12 cellular contexts compared by ENCODE assay signal in the genomic region with DNA sequence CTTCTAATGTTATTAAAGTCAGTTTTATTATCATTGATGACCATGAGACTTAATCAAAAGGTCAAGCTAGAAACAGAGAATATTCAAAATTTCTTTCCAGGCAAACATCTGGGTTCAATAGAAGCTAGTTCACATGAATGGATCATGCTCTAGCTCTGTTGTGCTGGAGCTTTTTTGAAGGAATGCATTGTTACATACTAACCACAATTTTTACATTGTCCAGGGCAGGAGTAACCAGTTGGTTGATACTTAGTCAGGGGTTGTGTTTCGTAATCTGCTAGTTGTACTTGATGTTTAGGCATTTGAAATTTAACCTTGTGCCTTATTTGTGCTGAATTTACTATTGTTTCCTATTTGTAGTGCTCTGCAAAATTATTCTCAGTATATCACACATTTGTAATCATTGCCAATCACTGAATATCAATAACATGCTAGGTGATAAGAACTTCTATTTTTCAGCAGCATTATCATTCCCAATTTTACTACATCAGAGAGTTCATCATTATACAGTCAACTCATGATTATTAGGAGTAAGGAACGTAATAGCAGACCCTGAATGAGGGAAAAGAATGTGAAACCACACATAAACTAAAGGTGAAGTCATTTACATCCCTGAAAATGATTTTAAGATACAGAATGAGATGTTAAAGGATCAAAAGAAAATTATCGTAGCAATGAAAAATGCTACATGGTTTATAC. TPM values are rescaled to one million over a fixed set of nuclear protein-coding genes. Genes with fewer than 3 reads are reported as not detected.
DNase-seq lines count a peak whose midpoint lies in the region; ATAC-seq and TF ChIP-seq lines count a peak whose summit lies in the region.
"Had no signal": no experiment of that assay in that cellular context is flagged by ENCODE, and none has a peak within 500 bp of the region (broad histone marks: within the 10 kb centered on the region; RNA-seq: fewer than 3 reads in every experiment).

No MANE protein-coding gene starts in this region.

- H3K36me3 Mint-ChIP-seq in activated CD4-positive, alpha-beta memory T cell treated with anti-CD3 and anti-CD28 coated beads for 36 hours = no peaks in the 10 kb centered on the region

- H3K27me3 Mint-ChIP-seq in activated CD4-positive, alpha-beta memory T cell treated with anti-CD3 and anti-CD28 coated beads for 36 hours = no peaks in the 10 kb centered on the region

- no peak overlapping the region for H4K8ac ChIP-seq in trophoblast cell (ENCODE audit: low read depth, low read length)

- no CpG with 5 or more reads among the region's 3 CpGs for WGBS in trophoblast cell (ENCODE audit: extremely low coverage, insufficient coverage, insufficient read length)

- no peak overlapping the region for H3K27ac Mint-ChIP-seq in activated CD4-positive, alpha-beta memory T cell treated with anti-CD3 and anti-CD28 coated beads for 36 hours

- no peak overlapping the region for H3K4ac ChIP-seq in trophoblast cell (ENCODE audit: low read depth, low read length)

- H3K4me3 ChIP-seq in epithelial cell of proximal tubule (ENCODE audit: low read depth, low read length) (no peak overlapping the region), trophoblast cell (ENCODE audit: low read depth, low read length) (no peak overlapping the region)
- H3K4me3 ChIP-seq: left ventricle myocardium inferior had no signal

- intact Hi-C loops in activated CD4-positive, alpha-beta memory T cell treated with anti-CD3 and anti-CD28 coated beads for 36 hours (cut with micrococcal nuclease) = no loop called here

- no peak overlapping the region for H2BK12ac ChIP-seq in trophoblast cell (ENCODE audit: low read length)

- no peak overlapping the region for H2BK5ac ChIP-seq in trophoblast cell (ENCODE audit: low read depth, low read length, poor library complexity)

- H3K36me3 ChIP-seq in trophoblast cell (ENCODE audit: control insufficient read depth in 1 of 2, insufficient read depth in 2 of 2, low read length in 2 of 2) = no peaks in the 10 kb centered on the region
- H3K36me3 ChIP-seq: left ventricle myocardium inferior had no signal

- H3K27me3 ChIP-seq in trophoblast cell (ENCODE audit: insufficient read depth, low read length) = no peaks in the 10 kb centered on the region

- H3K27ac ChIP-seq in trophoblast cell (ENCODE audit: low read depth, low read length) (no peak overlapping the region), substantia nigra (ENCODE audit: low read depth, low read length, poor library complexity, severe bottlenecking) (no peak overlapping the region)
- H3K27ac ChIP-seq: left ventricle myocardium inferior had no signal

- no peak overlapping the region for H4K12ac ChIP-seq in trophoblast cell (ENCODE audit: low read depth, low read length)

- H3K4me1 ChIP-seq in trophoblast cell (ENCODE audit: control insufficient read depth in 1 of 2, insufficient read depth in 2 of 2, low read length in 2 of 2) = peaks cover 2 to 5% of the 10 kb centered on the region in 2 experiments

- POLR2A ChIA-PET in activated CD4-positive, alpha-beta memory T cell treated with anti-CD3 and anti-CD28 coated beads for 36 hours (lab: Charles Lee) = interaction anchor here (0.8 to 1.5 kb wide), 3 partner anchors 10 to 257 kb away, joined by 3 read pairs; no protein-coding TSS in a partner anchor

- CTCF ChIA-PET in activated CD4-positive, alpha-beta memory T cell treated with anti-CD3 and anti-CD28 coated beads for 36 hours (lab: Charles Lee) = interaction anchor here (0.6 to 3.5 kb wide), 13 partner anchors 8 to 462 kb away, joined by 3 to 42 read pairs (median 7); a partner anchor contains a TSS

- no peak overlapping the region for H3K18ac ChIP-seq in trophoblast cell (ENCODE audit: low read length)

- DNase-seq in GM03348 (ENCODE audit: low spot score) (peak; percentile 82), RPMI7951 (ENCODE audit: low read depth) (peak; percentile 65), epithelial cell of proximal tubule (ENCODE audit: low read depth) (peak; percentile 72), trophoblast cell (peak; percentile 50 to 90), NCI-H2227 (lab: John Stamatoyannopoulos, UW; ENCODE audit: unreplicated experiment) (no peak), substantia nigra (lab: John Stamatoyannopoulos, UW) (no peak)
- DNase-seq in activated CD4-positive, alpha-beta memory T cell treated with anti-CD3 and anti-CD28 coated beads for 36 hours = no peak
- DNase-seq: activated CD4-positive, CD25-positive, alpha-beta regulatory T cell; Caco-2; left ventricle myocardium inferior; NCI-H1048 had no signal

- no peak for TF ChIP-seq CTCF in epithelial cell of proximal tubule (conservative IDR thresholded peaks at IDR 0.05; ENCODE audit: low read depth, low read length)

- no peaks in the 10 kb centered on the region for H3K79me1 ChIP-seq in trophoblast cell (ENCODE audit: low read length)

- H3K4me2 ChIP-seq in trophoblast cell (ENCODE audit: low read length) = no peak overlapping the region

- H3K9me3 ChIP-seq in trophoblast cell (ENCODE audit: insufficient read depth, low read depth, low read length) = no peaks in the 10 kb centered on the region
- H3K9me3 ChIP-seq: Caco-2, left ventricle myocardium inferior had no signal

- no peaks in the 10 kb centered on the region for H3K79me2 ChIP-seq in trophoblast cell (ENCODE audit: control insufficient read depth, insufficient read depth, low read length, poor library complexity)

- H3K4me3 Mint-ChIP-seq in activated CD4-positive, alpha-beta memory T cell treated with anti-CD3 and anti-CD28 coated beads for 36 hours = no peak overlapping the region

- peaks cover 53% of the 10 kb centered on the region for H3K4me1 Mint-ChIP-seq in activated CD4-positive, alpha-beta memory T cell treated with anti-CD3 and anti-CD28 coated beads for 36 hours (ENCODE audit: low read depth)

- ATAC-seq in GM21390 (IDR thresholded peaks at IDR 0.05; ENCODE audit: unreplicated experiment) = no peak

- no peak overlapping the region for H3K23ac ChIP-seq in trophoblast cell (ENCODE audit: low read length)

- no peak overlapping the region for H2AFZ ChIP-seq in trophoblast cell (ENCODE audit: insufficient read depth, low read length, poor library complexity)

- no peak overlapping the region for H2BK120ac ChIP-seq in trophoblast cell (ENCODE audit: insufficient read depth, low read length, poor library complexity)

- H3K9ac ChIP-seq in trophoblast cell (ENCODE audit: low read length) = no peak overlapping the region

- H2AK5ac ChIP-seq in trophoblast cell (ENCODE audit: low read length) = no peak overlapping the region

- H4K91ac ChIP-seq in trophoblast cell (ENCODE audit: low read depth, low read length) = no peak overlapping the region

- H3K9me3 Mint-ChIP-seq in activated CD4-positive, alpha-beta memory T cell treated with anti-CD3 and anti-CD28 coated beads for 36 hours = no peaks in the 10 kb centered on the region

- no peak overlapping the region for H3K14ac ChIP-seq in trophoblast cell (ENCODE audit: low read length)

RNA-seq across cellular contexts. Expression of a gene that starts 23.2 kb away (rescaled TPM):
- 35.9 TPM in 2 replicates for total RNA-seq in RPMI7951 (2014; rRNA removed; shearing (Covaris generic))
- 140 and 153 TPM in 2 replicates for total RNA-seq in epithelial cell of proximal tubule
- 9.8 and 10.0 TPM in 2 replicates for polyA plus RNA-seq in trophoblast cell (2013)
- 10 to 100 TPM; 40.4 to 44.2 TPM for total RNA-seq in activated CD4-positive, alpha-beta memory T cell treated with anti-CD3 and anti-CD28 coated beads for 36 hours

RNA-seq across cellular contexts. Expression of a gene that starts 45.7 kb away (rescaled TPM):
- 50.8 and 52.9 TPM in 2 replicates for total RNA-seq in RPMI7951 (2014; rRNA removed; shearing (Covaris generic))
- 67.2 and 72.3 TPM in 2 replicates for total RNA-seq in epithelial cell of proximal tubule
- polyA plus RNA-seq in trophoblast cell (2013) = 57.0 and 61.6 TPM in 2 replicates
- 10 to 100 TPM; 60.9 to 63.2 TPM for total RNA-seq in activated CD4-positive, alpha-beta memory T cell treated with anti-CD3 and anti-CD28 coated beads for 36 hours

Comparison
In these comparisons a context has a peak if more than half of its experiments do, and no peak if none do; other contexts are left out.
1. DNase-seq: peak in GM03348 (single experiment), RPMI7951 (single experiment), epithelial cell of proximal tubule (single experiment) and trophoblast cell (2 of 2); none in activated CD4-positive, alpha-beta memory T cell treated with anti-CD3 and anti-CD28 coated beads for 36 hours (single experiment), NCI-H2227 (single experiment) and substantia nigra (0 of 49).